In genomic region chr12:4286771-4287317, GRCh38 we compare ENCODE assay signal across 12 cellular contexts. TPM values are rescaled to one million over a fixed set of nuclear protein-coding genes. Genes with fewer than 3 reads are reported as not detected.
DNase-seq lines count a peak whose midpoint lies in the region; ATAC-seq and TF ChIP-seq lines count a peak whose summit lies in the region.
"Had no signal": no experiment of that assay in that cellular context is flagged by ENCODE, and none has a peak within 500 bp of the region (broad histone marks: within the 10 kb centered on the region; RNA-seq: fewer than 3 reads in every experiment).

No MANE protein-coding gene starts in this region.

- H3K4me3 ChIP-seq in CD4-positive, alpha-beta memory T cell (ENCODE audit: low read length in 2 of 2) = no peak overlapping the region
- H3K4me3 ChIP-seq in NB4 (ENCODE audit: low read depth, low read length) (no peak overlapping the region), BE2C (ENCODE audit: low read depth, low read length) (no peak overlapping the region), foreskin fibroblast (ENCODE audit: low read depth in 1 of 2, low read length in 2 of 2) (no peak overlapping the region)
- no peak overlapping the region for H3K4me3 ChIP-seq in naive thymus-derived CD4-positive, alpha-beta T cell (ENCODE audit: low read length)
- H3K4me3 ChIP-seq: gastrocnemius medialis had no signal

- CTCF ChIA-PET in CD4-positive, alpha-beta memory T cell (lab: Charles Lee; ENCODE audit: partially characterized antibody) = interaction anchor here (3.3 kb wide), 1 partner anchor 10 kb away, joined by 19 read pairs; no protein-coding TSS in a partner anchor
- CTCF ChIA-PET in naive thymus-derived CD4-positive, alpha-beta T cell (lab: Charles Lee) = interaction anchor here (0.8 kb wide), 1 partner anchor 8 kb away, joined by 3 read pairs; no protein-coding TSS in a partner anchor

- H3K4me3 Mint-ChIP-seq in CD4-positive, alpha-beta memory T cell = peak overlapping the region; percentile 5 to 44 (median 30)
- H3K4me3 Mint-ChIP-seq in dendritic cell treated with granulocyte-macrophage colony-stimulating factor and Interleukin-4, amounts not matched to agents 40 ng/mL and 50 ng/mL, for 4 days = no peak overlapping the region
- peak overlapping the region in 5 of 10 donors; percentile 26 to 52 (median 38) for H3K4me3 Mint-ChIP-seq in naive thymus-derived CD4-positive, alpha-beta T cell

- peak; percentile 20 for TF ChIP-seq POLR2A in NB4 (IDR thresholded peaks at IDR 0.05; ENCODE audit: extremely low read depth, insufficient read length)

- H3K27ac Mint-ChIP-seq in CD4-positive, alpha-beta memory T cell = peak overlapping the region; percentile 44 to 97 (median 89)
- peak overlapping the region; percentile 88 for H3K27ac Mint-ChIP-seq in dendritic cell treated with granulocyte-macrophage colony-stimulating factor and Interleukin-4, amounts not matched to agents 40 ng/mL and 50 ng/mL, for 4 days
- peak overlapping the region; percentile 25 to 85 (median 73) for H3K27ac Mint-ChIP-seq in naive thymus-derived CD4-positive, alpha-beta T cell

- peaks cover 59 to 100% (median 84%) of the 10 kb centered on the region in 4 donors for H3K4me1 Mint-ChIP-seq in CD4-positive, alpha-beta memory T cell
- H3K4me1 Mint-ChIP-seq in dendritic cell treated with granulocyte-macrophage colony-stimulating factor and Interleukin-4, amounts not matched to agents 40 ng/mL and 50 ng/mL, for 4 days (ENCODE audit: low read depth) = peaks cover 78% of the 10 kb centered on the region
- peaks cover 66 to 95% (median 87%) of the 10 kb centered on the region in 7 donors for H3K4me1 Mint-ChIP-seq in naive thymus-derived CD4-positive, alpha-beta T cell

- H3K27ac ChIP-seq in CD4-positive, alpha-beta memory T cell (ENCODE audit: low read depth, low read length) = no peak overlapping the region
- H3K27ac ChIP-seq in naive thymus-derived CD4-positive, alpha-beta T cell (ENCODE audit: low read depth, low read length) = no peak overlapping the region
- H3K27ac ChIP-seq: gastrocnemius medialis had no signal

- no peaks in the 10 kb centered on the region for H3K27me3 Mint-ChIP-seq in CD4-positive, alpha-beta memory T cell
- H3K27me3 Mint-ChIP-seq in dendritic cell treated with granulocyte-macrophage colony-stimulating factor and Interleukin-4, amounts not matched to agents 40 ng/mL and 50 ng/mL, for 4 days = peaks cover 1% of the 10 kb centered on the region
- no peaks in the 10 kb centered on the region for H3K27me3 Mint-ChIP-seq in naive thymus-derived CD4-positive, alpha-beta T cell

- intact Hi-C loops in CD4-positive, alpha-beta memory T cell (cut with micrococcal nuclease) = no loop called here
- intact Hi-C loops in dendritic cell treated with granulocyte-macrophage colony-stimulating factor and Interleukin-4, amounts not matched to agents 40 ng/mL and 50 ng/mL, for 4 days (cut with micrococcal nuclease) = loop anchor here (5.0 kb wide), 2 partner anchors 35 to 415 kb away; partner anchors contain the start of genes PARP11 and TIGAR
- intact Hi-C loops in naive thymus-derived CD4-positive, alpha-beta T cell (cut with micrococcal nuclease) = no loop called here

- peaks cover 97% of the 10 kb centered on the region for H3K4me1 ChIP-seq in CD4-positive, alpha-beta memory T cell (ENCODE audit: insufficient read depth, low read length)
- peaks cover 10 to 32% of the 10 kb centered on the region in 2 donors for H3K4me1 ChIP-seq in naive thymus-derived CD4-positive, alpha-beta T cell (ENCODE audit: control insufficient read depth in 2 of 2, insufficient read depth in 2 of 2, low read length in 2 of 2)
- no peaks in the 10 kb centered on the region for H3K4me1 ChIP-seq in BE2C
- H3K4me1 ChIP-seq: gastrocnemius medialis had no signal

- no peaks in the 10 kb centered on the region for H3K27me3 ChIP-seq in CD4-positive, alpha-beta memory T cell (ENCODE audit: insufficient read depth, low read length)
- H3K27me3 ChIP-seq in naive thymus-derived CD4-positive, alpha-beta T cell (ENCODE audit: control insufficient read depth in 2 of 2, insufficient read depth in 2 of 2, low read length in 2 of 2) = no peaks in the 10 kb centered on the region
- peaks cover 94% of the 10 kb centered on the region for H3K27me3 ChIP-seq in BE2C

- TF ChIP-seq CTCF in NB4 (IDR thresholded peaks at IDR 0.05; ENCODE audit: low read depth, low read length) (no peak), BE2C (IDR thresholded peaks at IDR 0.05; ENCODE audit: low read depth, low read length) (no peak), foreskin fibroblast (IDR thresholded peaks at IDR 0.05; ENCODE audit: low read depth, low read length) (no peak)

- H3K36me3 Mint-ChIP-seq in CD4-positive, alpha-beta memory T cell = peaks cover 83 to 99% of the 10 kb centered on the region in 2 donors
- peaks cover 34% of the 10 kb centered on the region for H3K36me3 Mint-ChIP-seq in dendritic cell treated with granulocyte-macrophage colony-stimulating factor and Interleukin-4, amounts not matched to agents 40 ng/mL and 50 ng/mL, for 4 days (ENCODE audit: low read depth)
- H3K36me3 Mint-ChIP-seq in naive thymus-derived CD4-positive, alpha-beta T cell = peaks cover 19 to 72% (median 41%) of the 10 kb centered on the region in 5 donors

- ATAC-seq in naive thymus-derived CD4-positive, alpha-beta T cell = no peak
- ATAC-seq in HG03196 (IDR thresholded peaks at IDR 0.05; ENCODE audit: unreplicated experiment) = no peak
- ATAC-seq: gastrocnemius medialis had no signal

- POLR2A ChIA-PET in CD4-positive, alpha-beta memory T cell (lab: Charles Lee; ENCODE audit: partially characterized antibody) = interaction anchor here (0.6 to 3.3 kb wide), 2 partner anchors 11 to 317 kb away, joined by 3 to 17 read pairs; no protein-coding TSS in a partner anchor
- POLR2A ChIA-PET in naive thymus-derived CD4-positive, alpha-beta T cell (lab: Charles Lee) = no interaction called here

- no peaks in the 10 kb centered on the region for H3K9me3 ChIP-seq in CD4-positive, alpha-beta memory T cell (ENCODE audit: control insufficient read depth in 1 of 2, low read length in 2 of 2)
- H3K9me3 ChIP-seq in naive thymus-derived CD4-positive, alpha-beta T cell (ENCODE audit: control insufficient read depth in 2 of 3, low read length in 3 of 3) = no peaks in the 10 kb centered on the region
- H3K9me3 ChIP-seq in BE2C = no peaks in the 10 kb centered on the region
- H3K9me3 ChIP-seq: gastrocnemius medialis had no signal

- H3K9me3 Mint-ChIP-seq in CD4-positive, alpha-beta memory T cell = peaks cover 0 to 2% (median 0%) of the 10 kb centered on the region in 8 donors
- no peaks in the 10 kb centered on the region for H3K9me3 Mint-ChIP-seq in dendritic cell treated with granulocyte-macrophage colony-stimulating factor and Interleukin-4, amounts not matched to agents 40 ng/mL and 50 ng/mL, for 4 days
- no peaks in the 10 kb centered on the region for H3K9me3 Mint-ChIP-seq in naive thymus-derived CD4-positive, alpha-beta T cell

- H3K36me3 ChIP-seq in CD4-positive, alpha-beta memory T cell (ENCODE audit: insufficient read depth, low read length) = peaks cover 94% of the 10 kb centered on the region
- H3K36me3 ChIP-seq in naive thymus-derived CD4-positive, alpha-beta T cell (ENCODE audit: control insufficient read depth in 2 of 3, insufficient read depth in 3 of 3, low read length in 3 of 3) = peaks cover 44 to 100% (median 66%) of the 10 kb centered on the region in 3 experiments
- H3K36me3 ChIP-seq in BE2C = no peaks in the 10 kb centered on the region
- H3K36me3 ChIP-seq: gastrocnemius medialis had no signal

- DNase-seq in CD4-positive, alpha-beta memory T cell = no peak
- DNase-seq in NB4 (ENCODE audit: low read depth) = no peak
- DNase-seq in naive thymus-derived CD4-positive, alpha-beta T cell = no peak
- DNase-seq in stimulated activated CD4-positive, alpha-beta T cell treated with anti-CD3 and anti-CD28 coated beads, Interleukin-4, amount 100 ng/mL, for 24 hours = no peak
- DNase-seq in BE2C = no peak
- DNase-seq in foreskin fibroblast = no peak
- DNase-seq: gastrocnemius medialis, NCI-H524, occipital lobe had no signal

RNA-seq across cellular contexts. Expression of gene CCND2, which starts 13.3 kb away (rescaled TPM):
- 100 to 1,000 TPM; 150 to 151 TPM for total RNA-seq in CD4-positive, alpha-beta memory T cell
- 100 to 1,000 TPM in 1 of 2 donors, 10 to 100 TPM in 1; 83.3 to 103 TPM for polyA plus RNA-seq in CD4-positive, alpha-beta memory T cell
- 100 to 1,000 TPM in 3 of 5 experiments, 10 to 100 TPM in 2; 95.7 to 659 (median 125) TPM for total RNA-seq in naive thymus-derived CD4-positive, alpha-beta T cell
- 10 to 100 TPM; 57.3 to 65.1 TPM for polyA plus RNA-seq in naive thymus-derived CD4-positive, alpha-beta T cell
- polyA plus RNA-seq in BE2C (2012; ENCODE audit: insufficient read depth, insufficient read length, low read depth) = not detected
- total RNA-seq: RPMI7951 had no signal

RNA-seq across cellular contexts. Expression of gene TIGAR, which starts 34.2 kb away (rescaled TPM):
- total RNA-seq in CD4-positive, alpha-beta memory T cell = 10 to 100 TPM; 15.2 to 17.3 TPM
- 1 to 10 TPM; 1.9 to 2.7 TPM for polyA plus RNA-seq in CD4-positive, alpha-beta memory T cell
- total RNA-seq in naive thymus-derived CD4-positive, alpha-beta T cell = 10 to 100 TPM in 3 of 5 experiments, 1 to 10 TPM in 2; 7.1 to 15.8 (median 11.1) TPM
- 1 to 10 TPM; 4.4 to 6.6 TPM for polyA plus RNA-seq in naive thymus-derived CD4-positive, alpha-beta T cell
- polyA plus RNA-seq in BE2C (2012; ENCODE audit: insufficient read depth, insufficient read length, low read depth) = 9.6 TPM
